15 cellular contexts compared by ENCODE assay signal in genomic region chr22:37177221-37177620, GRCh38. TPM values are rescaled to one million over a fixed set of nuclear protein-coding genes. Genes with fewer than 3 reads are reported as not detected.
DNase-seq lines count a peak whose midpoint lies in the region; ATAC-seq and TF ChIP-seq lines count a peak whose summit lies in the region.
"Had no signal": no experiment of that assay in that cellular context is flagged by ENCODE, and none has a peak within 500 bp of the region (broad histone marks: within the 10 kb centered on the region; RNA-seq: fewer than 3 reads in every experiment).

No MANE protein-coding gene starts in this region.

- H3K27me3 Mint-ChIP-seq in CD4-positive, CD25-positive, alpha-beta regulatory T cell = no peaks in the 10 kb centered on the region
- peaks cover 7% of the 10 kb centered on the region for H3K27me3 Mint-ChIP-seq in activated T-helper 17 cell treated with anti-CD3 and anti-CD28 coated beads, Interleukin-2, amount 50 U/mL, for 72 hours
- peaks cover 2 to 4% of the 10 kb centered on the region in 2 donors for H3K27me3 Mint-ChIP-seq in CD4-positive, alpha-beta memory T cell
- H3K27me3 Mint-ChIP-seq in naive thymus-derived CD4-positive, alpha-beta T cell = peaks cover 0 to 9% (median 0%) of the 10 kb centered on the region in 5 donors
- H3K27me3 Mint-ChIP-seq: activated naive CD4-positive, alpha-beta T cell treated with anti-CD3 and anti-CD28 coated beads, Interleukin-2, amount 50 U/mL, for 24 hours had no signal

- 77% methylated on average over 5 of the region's 5 CpGs for WGBS in sigmoid colon, 2 donors

- H3K27me3 ChIP-seq in CD4-positive, CD25-positive, alpha-beta regulatory T cell (ENCODE audit: control insufficient read depth, insufficient read depth, low read length) = no peaks in the 10 kb centered on the region
- H3K27me3 ChIP-seq in right atrium auricular region (no peaks in the 10 kb centered on the region), sigmoid colon (no peaks in the 10 kb centered on the region)
- no peaks in the 10 kb centered on the region for H3K27me3 ChIP-seq in CD4-positive, alpha-beta memory T cell (ENCODE audit: insufficient read depth, low read length)
- H3K27me3 ChIP-seq in naive thymus-derived CD4-positive, alpha-beta T cell (ENCODE audit: control insufficient read depth in 2 of 2, insufficient read depth in 2 of 2, low read length in 2 of 2) = no peaks in the 10 kb centered on the region
- H3K27me3 ChIP-seq: right lobe of liver had no signal

- peak overlapping the region in 2 of 4 donors; percentile 80 to 86 for H3K4me3 Mint-ChIP-seq in CD4-positive, CD25-positive, alpha-beta regulatory T cell
- H3K4me3 Mint-ChIP-seq in activated T-helper 17 cell treated with anti-CD3 and anti-CD28 coated beads, Interleukin-2, amount 50 U/mL, for 72 hours = no peak overlapping the region
- H3K4me3 Mint-ChIP-seq in CD4-positive, alpha-beta memory T cell = peak overlapping the region in 1 of 8 donors; percentile 38
- peak overlapping the region in 2 of 10 donors; percentile 74 to 76 for H3K4me3 Mint-ChIP-seq in naive thymus-derived CD4-positive, alpha-beta T cell
- H3K4me3 Mint-ChIP-seq: activated naive CD4-positive, alpha-beta T cell treated with anti-CD3 and anti-CD28 coated beads, Interleukin-2, amount 50 U/mL, for 24 hours had no signal

- intact Hi-C loops in sigmoid colon (cut with DNase I) = no loop called here
- intact Hi-C loops in CD4-positive, alpha-beta memory T cell (cut with micrococcal nuclease) = no loop called here
- intact Hi-C loops in naive thymus-derived CD4-positive, alpha-beta T cell (cut with micrococcal nuclease) = no loop called here

- H3K27ac Mint-ChIP-seq in CD4-positive, CD25-positive, alpha-beta regulatory T cell = peak overlapping the region; percentile 74 to 97 (median 97)
- peak overlapping the region; percentile 3 for H3K27ac Mint-ChIP-seq in activated T-helper 17 cell treated with anti-CD3 and anti-CD28 coated beads, Interleukin-2, amount 50 U/mL, for 72 hours
- peak overlapping the region in 1 of 7 donors; percentile 63 for H3K27ac Mint-ChIP-seq in CD4-positive, alpha-beta memory T cell
- H3K27ac Mint-ChIP-seq in naive thymus-derived CD4-positive, alpha-beta T cell = peak overlapping the region in 1 of 9 donors; percentile 56

- peaks cover 36% of the 10 kb centered on the region for H3K4me1 ChIP-seq in CD4-positive, CD25-positive, alpha-beta regulatory T cell (ENCODE audit: control insufficient read depth, insufficient read depth, low read length, poor library complexity, severe bottlenecking)
- H3K4me1 ChIP-seq in right atrium auricular region (peaks cover 0 to 52% of the 10 kb centered on the region in 2 donors), sigmoid colon (peaks cover 0 to 32% (median 22%) of the 10 kb centered on the region in 4 donors)
- no peaks in the 10 kb centered on the region for H3K4me1 ChIP-seq in CD4-positive, alpha-beta memory T cell (ENCODE audit: insufficient read depth, low read length)
- H3K4me1 ChIP-seq in naive thymus-derived CD4-positive, alpha-beta T cell (ENCODE audit: control insufficient read depth in 2 of 2, insufficient read depth in 2 of 2, low read length in 2 of 2) = peaks cover 0 to 11% of the 10 kb centered on the region in 2 donors

- H3K27ac ChIP-seq in CD4-positive, CD25-positive, alpha-beta regulatory T cell (ENCODE audit: insufficient read depth, low read length, poor library complexity, severe bottlenecking) = peak overlapping the region; percentile 18
- H3K27ac ChIP-seq in right atrium auricular region (peak overlapping the region; percentile 61), sigmoid colon (peak overlapping the region in 2 of 4 donors; percentile 38 to 46)
- H3K27ac ChIP-seq in CD4-positive, alpha-beta memory T cell (ENCODE audit: low read depth, low read length) = no peak overlapping the region
- H3K27ac ChIP-seq in naive thymus-derived CD4-positive, alpha-beta T cell (ENCODE audit: low read depth, low read length) = no peak overlapping the region

- H3K4me3 ChIP-seq in CD4-positive, CD25-positive, alpha-beta regulatory T cell (ENCODE audit: low read depth, low read length) = no peak overlapping the region
- H3K4me3 ChIP-seq in right atrium auricular region = no peak overlapping the region
- H3K4me3 ChIP-seq in sigmoid colon = no peak overlapping the region
- H3K4me3 ChIP-seq in CD4-positive, alpha-beta memory T cell (ENCODE audit: low read length in 2 of 2) = no peak overlapping the region
- no peak overlapping the region for H3K4me3 ChIP-seq in naive thymus-derived CD4-positive, alpha-beta T cell (ENCODE audit: low read length)
- H3K4me3 ChIP-seq: right lobe of liver had no signal

- peaks cover 21% of the 10 kb centered on the region for H3K36me3 Mint-ChIP-seq in CD4-positive, CD25-positive, alpha-beta regulatory T cell
- H3K36me3 Mint-ChIP-seq in activated T-helper 17 cell treated with anti-CD3 and anti-CD28 coated beads, Interleukin-2, amount 50 U/mL, for 72 hours (ENCODE audit: low read depth) = no peaks in the 10 kb centered on the region
- H3K36me3 Mint-ChIP-seq in CD4-positive, alpha-beta memory T cell = peaks cover 0 to 2% of the 10 kb centered on the region in 2 donors
- H3K36me3 Mint-ChIP-seq in naive thymus-derived CD4-positive, alpha-beta T cell = peaks cover 0 to 3% (median 0%) of the 10 kb centered on the region in 5 donors

- POLR2A ChIA-PET in CD4-positive, alpha-beta memory T cell (lab: Charles Lee; ENCODE audit: partially characterized antibody) = interaction anchor here (0.8 to 1.8 kb wide), 3 partner anchors 16 to 42 kb away, joined by 3 to 8 read pairs (median 4); no protein-coding TSS in a partner anchor
- POLR2A ChIA-PET in naive thymus-derived CD4-positive, alpha-beta T cell (lab: Charles Lee) = interaction anchor here (0.6 to 0.8 kb wide), 2 partner anchors 15 to 61 kb away, joined by 3 read pairs; no protein-coding TSS in a partner anchor

- TF ChIP-seq CTCF in right atrium auricular region (IDR thresholded peaks at IDR 0.05) (no peak), sigmoid colon (IDR thresholded peaks at IDR 0.05) (no peak)

- no peak for DNase-seq in CD4-positive, CD25-positive, alpha-beta regulatory T cell
- DNase-seq in right atrium auricular region (ENCODE audit: low spot score) (no peak), sigmoid colon (peak; percentile 43), mesenteric fat pad (ENCODE audit: low spot score) (no peak)
- DNase-seq in CD4-positive, alpha-beta memory T cell = no peak
- no peak for DNase-seq in naive thymus-derived CD4-positive, alpha-beta T cell
- DNase-seq: NCI-H1436 treated with DMSO at 0.1 percent for 48 hours, NCI-H446 treated with DMSO at 0.1 percent for 48 hours had no signal

- no peak for TF ChIP-seq EP300 in sigmoid colon (IDR thresholded peaks at IDR 0.05)

- CTCF ChIA-PET in CD4-positive, alpha-beta memory T cell (lab: Charles Lee; ENCODE audit: partially characterized antibody) = no interaction called here
- CTCF ChIA-PET in naive thymus-derived CD4-positive, alpha-beta T cell (lab: Charles Lee) = interaction anchor here (1.2 to 1.7 kb wide), 3 partner anchors 9 to 83 kb away, joined by 3 to 7 read pairs (median 3); no protein-coding TSS in a partner anchor

- peaks cover 22% of the 10 kb centered on the region for H3K36me3 ChIP-seq in CD4-positive, CD25-positive, alpha-beta regulatory T cell (ENCODE audit: control insufficient read depth, insufficient read depth, low read length)
- H3K36me3 ChIP-seq in right atrium auricular region = no peaks in the 10 kb centered on the region
- peaks cover 0 to 3% (median 0%) of the 10 kb centered on the region in 4 donors for H3K36me3 ChIP-seq in sigmoid colon
- H3K36me3 ChIP-seq in CD4-positive, alpha-beta memory T cell (ENCODE audit: insufficient read depth, low read length) = no peaks in the 10 kb centered on the region
- H3K36me3 ChIP-seq in naive thymus-derived CD4-positive, alpha-beta T cell (ENCODE audit: control insufficient read depth in 2 of 3, insufficient read depth in 3 of 3, low read length in 3 of 3) = no peaks in the 10 kb centered on the region
- H3K36me3 ChIP-seq: right lobe of liver had no signal

- TF ChIP-seq POLR2A in sigmoid colon (IDR thresholded peaks at IDR 0.05) = no peak

- no peak for ATAC-seq in CD4-positive, CD25-positive, alpha-beta regulatory T cell (ENCODE audit: low read depth in 2 of 2)
- no peak for ATAC-seq in activated T-helper 17 cell treated with anti-CD3 and anti-CD28 coated beads, Interleukin-2, amount 50 U/mL, for 72 hours (replicated peaks)
- no peak for ATAC-seq in GM19397 (IDR thresholded peaks at IDR 0.05; ENCODE audit: unreplicated experiment)
- no peak for ATAC-seq in naive thymus-derived CD4-positive, alpha-beta T cell
- ATAC-seq: left colon had no signal

- H3K9me3 Mint-ChIP-seq in CD4-positive, CD25-positive, alpha-beta regulatory T cell = no peaks in the 10 kb centered on the region
- no peaks in the 10 kb centered on the region for H3K9me3 Mint-ChIP-seq in activated T-helper 17 cell treated with anti-CD3 and anti-CD28 coated beads, Interleukin-2, amount 50 U/mL, for 72 hours
- peaks cover 0 to 5% (median 0%) of the 10 kb centered on the region in 8 donors for H3K9me3 Mint-ChIP-seq in CD4-positive, alpha-beta memory T cell
- H3K9me3 Mint-ChIP-seq in naive thymus-derived CD4-positive, alpha-beta T cell = peaks cover 0 to 3% (median 0%) of the 10 kb centered on the region in 11 donors
- H3K9me3 Mint-ChIP-seq: activated naive CD4-positive, alpha-beta T cell treated with anti-CD3 and anti-CD28 coated beads, Interleukin-2, amount 50 U/mL, for 24 hours had no signal

- H3K4me1 Mint-ChIP-seq in CD4-positive, CD25-positive, alpha-beta regulatory T cell = peaks cover 0 to 74% (median 44%) of the 10 kb centered on the region in 4 donors
- H3K4me1 Mint-ChIP-seq in activated T-helper 17 cell treated with anti-CD3 and anti-CD28 coated beads, Interleukin-2, amount 50 U/mL, for 72 hours = peaks cover 5% of the 10 kb centered on the region
- peaks cover 0 to 19% (median 7%) of the 10 kb centered on the region in 4 donors for H3K4me1 Mint-ChIP-seq in CD4-positive, alpha-beta memory T cell
- H3K4me1 Mint-ChIP-seq in naive thymus-derived CD4-positive, alpha-beta T cell = peaks cover 9 to 26% (median 22%) of the 10 kb centered on the region in 7 donors

- H3K9me3 ChIP-seq in CD4-positive, CD25-positive, alpha-beta regulatory T cell (ENCODE audit: control insufficient read depth in 2 of 2, low read length in 2 of 2) = no peaks in the 10 kb centered on the region
- no peaks in the 10 kb centered on the region for H3K9me3 ChIP-seq in right atrium auricular region
- no peaks in the 10 kb centered on the region for H3K9me3 ChIP-seq in sigmoid colon
- H3K9me3 ChIP-seq in CD4-positive, alpha-beta memory T cell (ENCODE audit: control insufficient read depth in 1 of 2, low read length in 2 of 2) = no peaks in the 10 kb centered on the region
- no peaks in the 10 kb centered on the region for H3K9me3 ChIP-seq in naive thymus-derived CD4-positive, alpha-beta T cell (ENCODE audit: control insufficient read depth in 2 of 3, low read length in 3 of 3)
- H3K9me3 ChIP-seq: right lobe of liver had no signal

RNA-seq across cellular contexts. Expression of gene C1QTNF6, which starts 10.8 kb away (rescaled TPM):
- total RNA-seq in CD4-positive, CD25-positive, alpha-beta regulatory T cell = 13.6 TPM
- polyA plus RNA-seq in CD4-positive, CD25-positive, alpha-beta regulatory T cell = 1 to 10 TPM; 1.6 to 2.4 (median 2.1) TPM
- 10 to 100 TPM in 1 of 2 donors, 1 to 10 TPM in 1; 5.0 to 16.3 TPM for total RNA-seq in activated T-helper 17 cell treated with anti-CD3 and anti-CD28 coated beads, Interleukin-2, amount 50 U/mL, for 72 hours
- total RNA-seq in right atrium auricular region (1 to 10 TPM; 1.6 to 2.2 TPM), sigmoid colon (1 to 10 TPM; 1.1 to 5.5 (median 1.6) TPM), mesenteric fat pad (1.3 TPM)
- polyA plus RNA-seq in sigmoid colon = 10 to 100 TPM in 1 of 3 donors, 1 to 10 TPM in 2; 1.8 to 12.1 (median 1.8) TPM
- total RNA-seq in CD4-positive, alpha-beta memory T cell = 10 to 100 TPM; 23.1 to 24.8 TPM
- polyA plus RNA-seq in CD4-positive, alpha-beta memory T cell = under 1 TPM; 0.49 to 0.89 TPM
- 10 to 100 TPM; 12.4 to 27.6 (median 20.2) TPM for total RNA-seq in naive thymus-derived CD4-positive, alpha-beta T cell
- 1 to 10 TPM; 1.1 to 2.4 TPM for polyA plus RNA-seq in naive thymus-derived CD4-positive, alpha-beta T cell

RNA-seq across cellular contexts. Expression of gene IL2RB, which starts 27.5 kb away (rescaled TPM):
- 197 TPM for total RNA-seq in CD4-positive, CD25-positive, alpha-beta regulatory T cell
- polyA plus RNA-seq in CD4-positive, CD25-positive, alpha-beta regulatory T cell = 100 to 1,000 TPM; 160 to 189 (median 163) TPM
- total RNA-seq in activated T-helper 17 cell treated with anti-CD3 and anti-CD28 coated beads, Interleukin-2, amount 50 U/mL, for 72 hours = 100 to 1,000 TPM; 425 to 498 TPM
- 1 to 10 TPM in 1 of 2 donors, under 1 TPM in 1; 0.94 to 1.0 TPM for total RNA-seq in right atrium auricular region
- under 1 TPM in 3 of 4 donors, not detected in 1; under 0.01 to 0.33 (median 0.14) TPM for total RNA-seq in sigmoid colon
- 1 to 10 TPM in 1 of 3 donors, under 1 TPM in 2; under 0.01 to 9.7 (median 0.46) TPM for polyA plus RNA-seq in sigmoid colon
- total RNA-seq in mesenteric fat pad = 1.7 TPM
- total RNA-seq in CD4-positive, alpha-beta memory T cell = 10 to 100 TPM; 55.4 to 63.8 TPM
- 100 to 1,000 TPM in 1 of 2 donors, 10 to 100 TPM in 1; 37.6 to 107 TPM for polyA plus RNA-seq in CD4-positive, alpha-beta memory T cell
- total RNA-seq in naive thymus-derived CD4-positive, alpha-beta T cell = 100 to 1,000 TPM in 2 of 5 experiments, 10 to 100 TPM in 3; 14.3 to 209 (median 44.1) TPM
- polyA plus RNA-seq in naive thymus-derived CD4-positive, alpha-beta T cell = 10 to 100 TPM; 13.6 to 20.2 TPM
- total RNA-seq: OCI-LY7 had no signal
- polyA plus RNA-seq: neural cell had no signal

RNA-seq across cellular contexts. Expression of gene SSTR3, which starts 35.1 kb away (rescaled TPM):
- total RNA-seq in CD4-positive, CD25-positive, alpha-beta regulatory T cell = 4.3 TPM
- polyA plus RNA-seq in CD4-positive, CD25-positive, alpha-beta regulatory T cell = 1 to 10 TPM; 2.5 to 4.4 (median 3.6) TPM
- total RNA-seq in activated T-helper 17 cell treated with anti-CD3 and anti-CD28 coated beads, Interleukin-2, amount 50 U/mL, for 72 hours = 10 to 100 TPM in 1 of 2 donors, 1 to 10 TPM in 1; 2.6 to 16.2 TPM
- total RNA-seq in right atrium auricular region (not detected), sigmoid colon (under 1 TPM in 1 of 4 donors, not detected in 3; 0.36 TPM), mesenteric fat pad (not detected)
- 1 to 10 TPM in 1 of 3 donors, not detected in 2; 1.7 TPM for polyA plus RNA-seq in sigmoid colon
- total RNA-seq in CD4-positive, alpha-beta memory T cell = 1 to 10 TPM; 8.2 to 9.3 TPM
- 1 to 10 TPM in 1 of 2 donors, under 1 TPM in 1; 0.50 to 1.4 TPM for polyA plus RNA-seq in CD4-positive, alpha-beta memory T cell
- total RNA-seq in naive thymus-derived CD4-positive, alpha-beta T cell = 10 to 100 TPM in 2 of 5 experiments, 1 to 10 TPM in 3; 3.9 to 30.4 (median 6.4) TPM
- polyA plus RNA-seq in naive thymus-derived CD4-positive, alpha-beta T cell = 1 to 10 TPM; 5.8 to 9.5 TPM
- total RNA-seq: right lobe of liver had no signal
- polyA plus RNA-seq: neural cell had no signal

Comparison
In these comparisons a context has a peak if more than half of its experiments do, and no peak if none do; other contexts are left out.
1. H3K27ac ChIP-seq: peak in CD4-positive, CD25-positive, alpha-beta regulatory T cell (single experiment) and right atrium auricular region (2 of 2); none in CD4-positive, alpha-beta memory T cell (single experiment) and naive thymus-derived CD4-positive, alpha-beta T cell (single experiment).